In the genomic region with DNA sequence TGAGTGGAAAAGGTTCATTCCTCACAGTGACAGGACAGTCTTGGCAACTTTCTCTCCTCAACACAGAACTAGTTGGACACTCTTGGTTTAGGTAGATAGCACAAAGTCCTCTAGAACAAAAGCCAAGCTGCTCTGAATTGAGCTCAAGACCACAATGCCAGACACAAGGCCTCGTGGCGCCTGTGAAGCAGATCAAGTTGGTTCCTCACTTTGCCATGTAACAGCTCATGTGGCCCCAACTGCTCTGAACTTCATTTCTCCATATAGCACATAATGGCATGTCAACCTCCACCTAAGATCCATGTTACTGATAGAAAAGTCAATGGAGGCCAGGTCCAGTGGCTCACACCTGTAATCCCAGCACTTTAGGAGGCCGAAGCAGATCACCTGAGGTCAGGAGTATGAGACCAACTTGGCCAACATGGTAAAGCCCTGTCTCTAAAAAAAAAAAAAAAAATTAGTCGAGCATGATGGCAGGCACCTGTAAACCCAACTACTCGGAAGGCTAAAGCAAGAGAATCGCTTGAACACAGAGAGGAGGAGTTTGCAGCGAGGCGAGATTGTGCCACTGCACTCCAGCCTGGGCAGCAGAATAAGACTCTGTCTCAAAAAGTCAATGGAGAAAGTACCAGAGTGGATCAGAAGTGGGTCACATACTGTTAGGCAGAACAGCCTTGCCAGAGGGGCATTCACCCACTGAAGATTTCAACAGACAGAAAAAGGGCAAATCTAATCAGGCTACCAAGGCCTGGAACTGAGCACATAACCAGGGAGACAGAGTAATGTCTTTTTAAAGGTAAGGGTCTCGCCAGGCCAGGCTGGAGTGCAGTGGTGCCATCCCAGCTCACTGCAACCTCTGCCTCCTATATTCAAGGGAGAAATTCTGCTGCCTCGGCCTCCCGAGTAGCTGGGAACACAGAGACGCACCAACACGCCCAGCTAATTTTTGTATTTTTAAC, we compare ENCODE assay signal across 2 cellular contexts.
TF ChIP-seq lines count a peak whose summit lies in the region.

No MANE protein-coding gene starts in this region.

TF ChIP-seq in SK-N-SH, 30 proteins besides CTCF, POLR2A, EP300 and RAD21:
- TF ChIP-seq POLR2AphosphoS5 (IDR thresholded peaks at IDR 0.05; ENCODE audit: low read depth, low read length) (0 out of 2 replicates have a peak, but pooled peaks have one; percentile 8), GABPA (IDR thresholded peaks at IDR 0.05; ENCODE audit: low read depth) (no peak)

TF ChIP-seq in SK-N-SH treated with all-trans-retinoic acid at 6 μM for 48 hours, 23 proteins besides CTCF, POLR2A, EP300 and RAD21:
- no peak for TF ChIP-seq GLIS3 (CRISPR knock-in tag; IDR thresholded peaks at IDR 0.05)
- no peak for TF ChIP-seq TCF4 (CRISPR knock-in tag; IDR thresholded peaks at IDR 0.05; ENCODE audit: borderline replicate concordance)
- TF ChIP-seq ISL1 (CRISPR knock-in tag; IDR thresholded peaks at IDR 0.05) = no peak
- TF ChIP-seq ZC3H10 (CRISPR knock-in tag; IDR thresholded peaks at IDR 0.05) = no peak
- no peak for TF ChIP-seq ESRRG (CRISPR knock-in tag; IDR thresholded peaks at IDR 0.05)
- TF ChIP-seq ZNF565 (CRISPR knock-in tag; conservative IDR thresholded peaks at IDR 0.05; ENCODE audit: low read depth) = no peak
- TF ChIP-seq BACH2 (CRISPR knock-in tag; IDR thresholded peaks at IDR 0.05; ENCODE audit: borderline replicate concordance) = no peak
- TF ChIP-seq, protein P1, sequence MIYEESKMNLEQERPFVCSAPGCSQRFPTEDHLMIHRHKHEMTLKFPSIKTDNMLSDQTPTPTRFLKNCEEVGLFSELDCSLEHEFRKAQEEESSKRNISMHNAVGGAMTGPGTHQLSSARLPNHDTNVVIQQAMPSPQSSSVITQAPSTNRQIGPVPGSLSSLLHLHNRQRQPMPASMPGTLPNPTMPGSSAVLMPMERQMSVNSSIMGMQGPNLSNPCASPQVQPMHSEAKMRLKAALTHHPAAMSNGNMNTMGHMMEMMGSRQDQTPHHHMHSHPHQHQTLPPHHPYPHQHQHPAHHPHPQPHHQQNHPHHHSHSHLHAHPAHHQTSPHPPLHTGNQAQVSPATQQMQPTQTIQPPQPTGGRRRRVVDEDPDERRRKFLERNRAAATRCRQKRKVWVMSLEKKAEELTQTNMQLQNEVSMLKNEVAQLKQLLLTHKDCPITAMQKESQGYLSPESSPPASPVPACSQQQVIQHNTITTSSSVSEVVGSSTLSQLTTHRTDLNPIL (CRISPR knock-in tag; IDR thresholded peaks at IDR 0.05; ENCODE audit: low read depth) = no peak
- TF ChIP-seq ZNF70 (CRISPR knock-in tag; IDR thresholded peaks at IDR 0.05) = no peak
- TF ChIP-seq ZFP30 (CRISPR knock-in tag; IDR thresholded peaks at IDR 0.05) = no peak
- TF ChIP-seq, protein P2, sequence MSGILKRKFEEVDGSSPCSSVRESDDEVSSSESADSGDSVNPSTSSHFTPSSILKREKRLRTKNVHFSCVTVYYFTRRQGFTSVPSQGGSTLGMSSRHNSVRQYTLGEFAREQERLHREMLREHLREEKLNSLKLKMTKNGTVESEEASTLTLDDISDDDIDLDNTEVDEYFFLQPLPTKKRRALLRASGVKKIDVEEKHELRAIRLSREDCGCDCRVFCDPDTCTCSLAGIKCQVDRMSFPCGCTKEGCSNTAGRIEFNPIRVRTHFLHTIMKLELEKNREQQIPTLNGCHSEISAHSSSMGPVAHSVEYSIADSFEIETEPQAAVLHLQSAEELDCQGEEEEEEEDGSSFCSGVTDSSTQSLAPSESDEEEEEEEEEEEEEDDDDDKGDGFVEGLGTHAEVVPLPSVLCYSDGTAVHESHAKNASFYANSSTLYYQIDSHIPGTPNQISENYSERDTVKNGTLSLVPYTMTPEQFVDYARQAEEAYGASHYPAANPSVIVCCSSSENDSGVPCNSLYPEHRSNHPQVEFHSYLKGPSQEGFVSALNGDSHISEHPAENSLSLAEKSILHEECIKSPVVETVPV (CRISPR knock-in tag; IDR thresholded peaks at IDR 0.05) = no peak
TF ChIP-seq in SK-N-SH treated with all-trans-retinoic acid at 6 μM for 48 hours: peak in this region for 0.
